Comparison of ENCODE assay signal across 1 cellular context in the genomic region with DNA sequence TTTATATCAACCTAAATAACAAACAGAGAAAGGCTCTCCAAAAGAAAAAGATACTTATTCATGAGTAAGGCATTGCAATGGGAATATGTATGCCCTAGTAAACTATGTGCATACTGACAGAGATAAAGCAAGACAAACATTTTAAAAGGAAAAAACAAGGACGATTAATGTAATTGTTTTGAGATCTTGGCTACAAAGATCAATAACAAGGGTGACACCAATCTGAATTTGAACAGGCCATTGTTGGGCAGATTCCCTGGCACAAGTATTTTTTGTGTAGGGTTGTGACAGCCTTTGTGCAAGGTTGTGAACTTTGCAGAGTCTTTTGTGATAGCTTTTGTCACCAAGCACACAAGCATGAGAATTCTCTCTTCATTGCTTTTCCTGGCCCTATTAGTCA.
TF ChIP-seq lines count a peak whose summit lies in the region.

No MANE protein-coding gene starts in this region.

TF ChIP-seq in H1, 55 proteins besides CTCF, POLR2A, EP300 and RAD21:
- no peak for TF ChIP-seq RFX5 (IDR thresholded peaks at IDR 0.05; ENCODE audit: borderline replicate concordance, low read depth, low read length)
